Comparison of ENCODE assay signal across 1 cellular context in genomic region chrX:15530318-15530717, GRCh38.
TF ChIP-seq lines count a peak whose summit lies in the region.

No MANE protein-coding gene starts in this region.

TF ChIP-seq in K562, 482 proteins besides CTCF, POLR2A, EP300 and RAD21 (continued from another document and continues in another):
- TF ChIP-seq ZNF589 (CRISPR knock-in tag; IDR thresholded peaks at IDR 0.05; ENCODE audit: low read depth), result no peak
- TF ChIP-seq PML (IDR thresholded peaks at IDR 0.05; ENCODE audit: low read length), result 0 out of 2 replicates have a peak, but pooled peaks have one; percentile 24
- TF ChIP-seq HNRNPUL1 (IDR thresholded peaks at IDR 0.05; ENCODE audit: low read length), result no peak
- TF ChIP-seq SIN3A (IDR thresholded peaks at IDR 0.05; ENCODE audit: borderline replicate concordance in 2 of 2, control insufficient read depth in 1 of 2, low read depth in 2 of 2, low read length in 2 of 2), result no peak
- no peak for TF ChIP-seq FOXP4 (CRISPR knock-in tag; IDR thresholded peaks at IDR 0.05; ENCODE audit: borderline replicate concordance)
- TF ChIP-seq, protein P1, sequence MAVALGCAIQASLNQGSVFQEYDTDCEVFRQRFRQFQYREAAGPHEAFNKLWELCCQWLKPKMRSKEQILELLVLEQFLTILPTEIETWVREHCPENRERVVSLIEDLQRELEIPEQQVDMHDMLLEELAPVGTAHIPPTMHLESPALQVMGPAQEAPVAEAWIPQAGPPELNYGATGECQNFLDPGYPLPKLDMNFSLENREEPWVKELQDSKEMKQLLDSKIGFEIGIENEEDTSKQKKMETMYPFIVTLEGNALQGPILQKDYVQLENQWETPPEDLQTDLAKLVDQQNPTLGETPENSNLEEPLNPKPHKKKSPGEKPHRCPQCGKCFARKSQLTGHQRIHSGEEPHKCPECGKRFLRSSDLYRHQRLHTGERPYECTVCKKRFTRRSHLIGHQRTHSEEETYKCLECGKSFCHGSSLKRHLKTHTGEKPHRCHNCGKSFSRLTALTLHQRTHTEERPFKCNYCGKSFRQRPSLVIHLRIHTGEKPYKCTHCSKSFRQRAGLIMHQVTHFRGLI (CRISPR knock-in tag; IDR thresholded peaks at IDR 0.05), result no peak
- peak; percentile 56 for TF ChIP-seq SUPT5H (IDR thresholded peaks at IDR 0.05)
- no peak for TF ChIP-seq FIP1L1 (IDR thresholded peaks at IDR 0.05; ENCODE audit: low read depth, low read length, poor library complexity, severe bottlenecking)
- no peak for TF ChIP-seq DEAF1 (CRISPR knock-in tag; IDR thresholded peaks at IDR 0.05)
- TF ChIP-seq ZNF668 (CRISPR knock-in tag; IDR thresholded peaks at IDR 0.05), result no peak
- no peak for TF ChIP-seq NFE2L1 (tag; IDR thresholded peaks at IDR 0.05; ENCODE audit: borderline replicate concordance, low read depth)
- TF ChIP-seq CBX1 (IDR thresholded peaks at IDR 0.05; ENCODE audit: low read depth), result no peak
- no peak for TF ChIP-seq ZNF12 (CRISPR knock-in tag; IDR thresholded peaks at IDR 0.05)
- TF ChIP-seq CEBPB (tag; IDR thresholded peaks at IDR 0.05), result no peak
- no peak for TF ChIP-seq SRF (CRISPR knock-in tag; IDR thresholded peaks at IDR 0.05)
- no peak for TF ChIP-seq HMBOX1 (IDR thresholded peaks at IDR 0.05)
- peak; percentile 78 for TF ChIP-seq ZNF592 (IDR thresholded peaks at IDR 0.05)
- TF ChIP-seq, protein P2, sequence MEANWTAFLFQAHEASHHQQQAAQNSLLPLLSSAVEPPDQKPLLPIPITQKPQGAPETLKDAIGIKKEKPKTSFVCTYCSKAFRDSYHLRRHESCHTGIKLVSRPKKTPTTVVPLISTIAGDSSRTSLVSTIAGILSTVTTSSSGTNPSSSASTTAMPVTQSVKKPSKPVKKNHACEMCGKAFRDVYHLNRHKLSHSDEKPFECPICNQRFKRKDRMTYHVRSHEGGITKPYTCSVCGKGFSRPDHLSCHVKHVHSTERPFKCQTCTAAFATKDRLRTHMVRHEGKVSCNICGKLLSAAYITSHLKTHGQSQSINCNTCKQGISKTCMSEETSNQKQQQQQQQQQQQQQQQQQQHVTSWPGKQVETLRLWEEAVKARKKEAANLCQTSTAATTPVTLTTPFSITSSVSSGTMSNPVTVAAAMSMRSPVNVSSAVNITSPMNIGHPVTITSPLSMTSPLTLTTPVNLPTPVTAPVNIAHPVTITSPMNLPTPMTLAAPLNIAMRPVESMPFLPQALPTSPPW (CRISPR knock-in tag; IDR thresholded peaks at IDR 0.05), result peak; percentile 33; the same call in 1 of the 2 replicates
- no peak for TF ChIP-seq FOXK1 (CRISPR knock-in tag; IDR thresholded peaks at IDR 0.05; ENCODE audit: borderline replicate concordance)
- no peak for TF ChIP-seq JUNB (CRISPR knock-in tag; conservative IDR thresholded peaks at IDR 0.05)
- no peak for TF ChIP-seq ZBTB7A (IDR thresholded peaks at IDR 0.05; ENCODE audit: borderline replicate concordance, control insufficient read depth, low read depth, low read length)
- TF ChIP-seq, protein P3, sequence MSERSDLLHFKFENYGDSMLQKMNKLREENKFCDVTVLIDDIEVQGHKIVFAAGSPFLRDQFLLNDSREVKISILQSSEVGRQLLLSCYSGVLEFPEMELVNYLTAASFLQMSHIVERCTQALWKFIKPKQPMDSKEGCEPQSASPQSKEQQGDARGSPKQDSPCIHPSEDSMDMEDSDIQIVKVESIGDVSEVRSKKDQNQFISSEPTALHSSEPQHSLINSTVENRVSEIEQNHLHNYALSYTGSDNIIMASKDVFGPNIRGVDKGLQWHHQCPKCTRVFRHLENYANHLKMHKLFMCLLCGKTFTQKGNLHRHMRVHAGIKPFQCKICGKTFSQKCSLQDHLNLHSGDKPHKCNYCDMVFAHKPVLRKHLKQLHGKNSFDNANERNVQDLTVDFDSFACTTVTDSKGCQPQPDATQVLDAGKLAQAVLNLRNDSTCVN (CRISPR knock-in tag; IDR thresholded peaks at IDR 0.05), result no peak
- no peak for TF ChIP-seq HLTF (IDR thresholded peaks at IDR 0.05)
- TF ChIP-seq, protein P4, sequence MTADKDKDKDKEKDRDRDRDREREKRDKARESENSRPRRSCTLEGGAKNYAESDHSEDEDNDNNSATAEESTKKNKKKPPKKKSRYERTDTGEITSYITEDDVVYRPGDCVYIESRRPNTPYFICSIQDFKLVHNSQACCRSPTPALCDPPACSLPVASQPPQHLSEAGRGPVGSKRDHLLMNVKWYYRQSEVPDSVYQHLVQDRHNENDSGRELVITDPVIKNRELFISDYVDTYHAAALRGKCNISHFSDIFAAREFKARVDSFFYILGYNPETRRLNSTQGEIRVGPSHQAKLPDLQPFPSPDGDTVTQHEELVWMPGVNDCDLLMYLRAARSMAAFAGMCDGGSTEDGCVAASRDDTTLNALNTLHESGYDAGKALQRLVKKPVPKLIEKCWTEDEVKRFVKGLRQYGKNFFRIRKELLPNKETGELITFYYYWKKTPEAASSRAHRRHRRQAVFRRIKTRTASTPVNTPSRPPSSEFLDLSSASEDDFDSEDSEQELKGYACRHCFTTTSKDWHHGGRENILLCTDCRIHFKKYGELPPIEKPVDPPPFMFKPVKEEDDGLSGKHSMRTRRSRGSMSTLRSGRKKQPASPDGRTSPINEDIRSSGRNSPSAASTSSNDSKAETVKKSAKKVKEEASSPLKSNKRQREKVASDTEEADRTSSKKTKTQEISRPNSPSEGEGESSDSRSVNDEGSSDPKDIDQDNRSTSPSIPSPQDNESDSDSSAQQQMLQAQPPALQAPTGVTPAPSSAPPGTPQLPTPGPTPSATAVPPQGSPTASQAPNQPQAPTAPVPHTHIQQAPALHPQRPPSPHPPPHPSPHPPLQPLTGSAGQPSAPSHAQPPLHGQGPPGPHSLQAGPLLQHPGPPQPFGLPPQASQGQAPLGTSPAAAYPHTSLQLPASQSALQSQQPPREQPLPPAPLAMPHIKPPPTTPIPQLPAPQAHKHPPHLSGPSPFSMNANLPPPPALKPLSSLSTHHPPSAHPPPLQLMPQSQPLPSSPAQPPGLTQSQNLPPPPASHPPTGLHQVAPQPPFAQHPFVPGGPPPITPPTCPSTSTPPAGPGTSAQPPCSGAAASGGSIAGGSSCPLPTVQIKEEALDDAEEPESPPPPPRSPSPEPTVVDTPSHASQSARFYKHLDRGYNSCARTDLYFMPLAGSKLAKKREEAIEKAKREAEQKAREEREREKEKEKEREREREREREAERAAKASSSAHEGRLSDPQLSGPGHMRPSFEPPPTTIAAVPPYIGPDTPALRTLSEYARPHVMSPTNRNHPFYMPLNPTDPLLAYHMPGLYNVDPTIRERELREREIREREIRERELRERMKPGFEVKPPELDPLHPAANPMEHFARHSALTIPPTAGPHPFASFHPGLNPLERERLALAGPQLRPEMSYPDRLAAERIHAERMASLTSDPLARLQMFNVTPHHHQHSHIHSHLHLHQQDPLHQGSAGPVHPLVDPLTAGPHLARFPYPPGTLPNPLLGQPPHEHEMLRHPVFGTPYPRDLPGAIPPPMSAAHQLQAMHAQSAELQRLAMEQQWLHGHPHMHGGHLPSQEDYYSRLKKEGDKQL (CRISPR knock-in tag; IDR thresholded peaks at IDR 0.05; ENCODE audit: borderline replicate concordance), result no peak
- no peak for TF ChIP-seq SOX6 (IDR thresholded peaks at IDR 0.05)
- TF ChIP-seq TAF1 (IDR thresholded peaks at IDR 0.05; ENCODE audit: control insufficient read depth, extremely low read depth, insufficient read depth, low read length, severe bottlenecking), result peak; percentile 56
- TF ChIP-seq FOXK2 (conservative IDR thresholded peaks at IDR 0.05 in 1 of 2, IDR thresholded peaks at IDR 0.05 in 1 of 2; ENCODE audit: low read depth in 2 of 2), result no peak
- peak; percentile 51 for TF ChIP-seq RBM25 (IDR thresholded peaks at IDR 0.05; ENCODE audit: low read depth, low read length, severe bottlenecking)
- no peak for TF ChIP-seq XRCC5 (IDR thresholded peaks at IDR 0.05; ENCODE audit: low read depth, low read length)
- TF ChIP-seq MAX (CRISPR knock-in tag; IDR thresholded peaks at IDR 0.05), result no peak
- TF ChIP-seq ZNF3 (CRISPR knock-in tag; IDR thresholded peaks at IDR 0.05), result no peak
- TF ChIP-seq KLF13 (tag; IDR thresholded peaks at IDR 0.05; ENCODE audit: borderline replicate concordance, low read depth), result no peak
- no peak for TF ChIP-seq ZNF134 (CRISPR knock-in tag; conservative IDR thresholded peaks at IDR 0.05)
- TF ChIP-seq TBP (optimal IDR thresholded peaks at IDR 0.05; ENCODE audit: low read depth, low read length), result peak; percentile 41
- no peak for TF ChIP-seq BHLHE40 (IDR thresholded peaks at IDR 0.05; ENCODE audit: low read length)
- no peak for TF ChIP-seq BCOR (IDR thresholded peaks at IDR 0.05)
- no peak for TF ChIP-seq ZNF212 (CRISPR knock-in tag; IDR thresholded peaks at IDR 0.05)
- TF ChIP-seq SMARCB1 (IDR thresholded peaks at IDR 0.05; ENCODE audit: insufficient read length, low read depth), result no peak
- TF ChIP-seq EZH2 (IDR thresholded peaks at IDR 0.05; ENCODE audit: borderline replicate concordance, low read depth, low read length), result no peak
- peak; percentile 67; the same call in 1 of the 2 replicates for TF ChIP-seq POLR2AphosphoS5 (IDR thresholded peaks at IDR 0.05; ENCODE audit: control insufficient read depth, insufficient read depth, low read depth, low read length)
- TF ChIP-seq, protein P5, sequence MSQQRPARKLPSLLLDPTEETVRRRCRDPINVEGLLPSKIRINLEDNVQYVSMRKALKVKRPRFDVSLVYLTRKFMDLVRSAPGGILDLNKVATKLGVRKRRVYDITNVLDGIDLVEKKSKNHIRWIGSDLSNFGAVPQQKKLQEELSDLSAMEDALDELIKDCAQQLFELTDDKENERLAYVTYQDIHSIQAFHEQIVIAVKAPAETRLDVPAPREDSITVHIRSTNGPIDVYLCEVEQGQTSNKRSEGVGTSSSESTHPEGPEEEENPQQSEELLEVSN (IDR thresholded peaks at IDR 0.05; ENCODE audit: borderline replicate concordance in 1 of 2, extremely low read depth in 1 of 2, insufficient read depth in 1 of 2, insufficient read length in 1 of 2, low read depth in 1 of 2, low read length in 1 of 2, poor library complexity in 1 of 2, severe bottlenecking in 1 of 2), result peak; percentile 29 to 47
- no peak for TF ChIP-seq ZNF253 (CRISPR knock-in tag; conservative IDR thresholded peaks at IDR 0.05)
- no peak for TF ChIP-seq MIER1 (IDR thresholded peaks at IDR 0.05; ENCODE audit: low read depth)
- TF ChIP-seq NFE2 (IDR thresholded peaks at IDR 0.05; ENCODE audit: low read depth), result no peak
- peak; percentile 86 for TF ChIP-seq RAD51 (IDR thresholded peaks at IDR 0.05; ENCODE audit: borderline replicate concordance, low read depth)
